ENCODE assay signal across 22 cellular contexts in the genomic region with DNA sequence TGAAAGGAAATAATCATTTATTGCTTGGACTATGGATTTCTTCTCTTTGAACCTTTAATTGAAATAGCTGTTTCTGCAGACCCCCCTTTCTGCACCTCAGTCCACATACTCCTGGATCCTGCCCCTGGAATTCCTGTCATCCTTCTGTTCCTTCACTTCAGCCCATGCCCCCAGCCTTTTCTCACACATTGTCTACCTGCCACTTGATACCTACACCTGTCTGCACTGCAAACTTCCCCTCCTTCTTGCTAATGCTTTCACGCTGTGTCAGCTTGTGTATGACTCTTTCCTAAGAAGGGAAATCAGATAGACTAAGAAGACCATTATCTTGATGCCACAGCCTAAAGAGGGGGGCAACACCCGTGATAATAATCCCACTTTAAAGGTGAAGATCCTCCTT.
DNase-seq lines count a peak whose midpoint lies in the region; ATAC-seq, FAIRE-seq and TF ChIP-seq lines count a peak whose summit lies in the region.
"Had no signal": no experiment of that assay in that cellular context is flagged by ENCODE, and none has a peak within 500 bp of the region (broad histone marks: within the 10 kb centered on the region; RNA-seq: fewer than 3 reads in every experiment).

No MANE protein-coding gene starts in this region.

- 10% methylated on average over 2 of the region's 2 CpGs for WGBS in K562 (ENCODE audit: insufficient coverage, low coverage, missing lambda C conversion rate)
- no CpG with 5 or more reads among the region's 2 CpGs for WGBS in mesendoderm (ENCODE audit: extremely low coverage, insufficient coverage, low lambda C conversion rate)

- no TSS peak for BruUV-seq in K562 (replicated peaks; lab: Mats Ljungman, UMichigan)

- no peak overlapping the region for H2BK5ac ChIP-seq in mesendoderm (ENCODE audit: low read length)

- no peak overlapping the region for H4K8ac ChIP-seq in mesendoderm (ENCODE audit: low read depth, low read length)

- peaks cover 5% of the 10 kb centered on the region; the same call in 2 of the 3 replicates for H3K4me1 Mint-ChIP-seq in GM23338
- H3K4me1 Mint-ChIP-seq: B cell had no signal

- POLR2A ChIA-PET in K562 (lab: Yijun Ruan, JAX), result interaction anchor here (1.1 kb wide), 1 partner anchor 80 kb away, joined by 3 read pairs; no protein-coding TSS in a partner anchor

- H3K4me1 ChIP-seq in GM23338 (ENCODE audit: insufficient read depth) (no peaks in the 10 kb centered on the region), K562 (replicated peaks in 1 of 2; ENCODE audit: control insufficient read depth in 2 of 2, insufficient read depth in 2 of 2, low read length in 2 of 2) (peaks cover 0 to 13% of the 10 kb centered on the region in 2 experiments; a peak in 3 of 5 replicates), mesendoderm (ENCODE audit: control insufficient read depth, low read depth, low read length) (no peaks in the 10 kb centered on the region)
- H3K4me1 ChIP-seq: BLaER1 treated with 17β-estradiol and CSF1 and Interleukin-3, amounts not matched to agents 10 nM and 100 nM had no signal

- H3K18ac ChIP-seq in mesendoderm (ENCODE audit: low read length), result no peak overlapping the region

- no peaks in the 10 kb centered on the region for H3K9me2 ChIP-seq in GM23338 (ENCODE audit: insufficient read depth)

- no peaks in the 10 kb centered on the region for H3K79me1 ChIP-seq in mesendoderm (ENCODE audit: low read length)

- no peaks in the 10 kb centered on the region for H3K79me2 ChIP-seq in GM23338 (replicated peaks; ENCODE audit: insufficient read depth)
- no peaks in the 10 kb centered on the region for H3K79me2 ChIP-seq in K562 (ENCODE audit: control insufficient read depth, insufficient read depth, low read length)
- H3K79me2 ChIP-seq in mesendoderm (ENCODE audit: control insufficient read depth, insufficient read depth, low read length), result no peaks in the 10 kb centered on the region

- H3K4me2 ChIP-seq in GM23338 (no peak overlapping the region), K562 (ENCODE audit: insufficient read depth, low read length) (no peak overlapping the region), mesendoderm (ENCODE audit: low read length) (no peak overlapping the region)
- H3K4me2 ChIP-seq: BLaER1 treated with 17β-estradiol and CSF1 and Interleukin-3, amounts not matched to agents 10 nM and 100 nM had no signal

- peak; percentile 61 for ATAC-seq in GM23338
- no peak for ATAC-seq in K562
- ATAC-seq in activated naive CD4-positive, alpha-beta T cell treated with anti-CD3 and anti-CD28 coated beads, Interleukin-2, amount 50 U/mL, for 72 hours, result no peak
- ATAC-seq: CD8-positive, alpha-beta T cell; HCT116; HepG2 had no signal

- peaks cover 3% of the 10 kb centered on the region for H3K27me3 Mint-ChIP-seq in GM23338 (ENCODE audit: insufficient read depth, low read depth, poor library complexity)

- no peak overlapping the region for H3K4me3 Mint-ChIP-seq in GM23338
- H3K4me3 Mint-ChIP-seq: B cell; CD8-positive, alpha-beta T cell; HFFc6; IgD-negative memory B cell had no signal

- FAIRE-seq in K562 (lab: Jason Lieb, UNC), result no peak
- FAIRE-seq: G401.6, GM12892, GM18507, HepG2, HTR-8/SVneo had no signal

- TF ChIP-seq RAD21 in K562 (CRISPR knock-in tag; conservative IDR thresholded peaks at IDR 0.05 in 1 of 2, IDR thresholded peaks at IDR 0.05 in 1 of 2), result no peak

- no peaks in the 10 kb centered on the region for H3K9me3 ChIP-seq in K562 (replicated peaks; ENCODE audit: control insufficient read depth, insufficient read depth, low read depth, low read length)
- H3K9me3 ChIP-seq: BLaER1 treated with 17β-estradiol and CSF1 and Interleukin-3, amounts not matched to agents 10 nM and 100 nM had no signal

- intact Hi-C loops in K562 (cut with micrococcal nuclease), result no loop called here

- no peak overlapping the region for H3K27ac Mint-ChIP-seq in GM23338
- no peak overlapping the region for H3K27ac Mint-ChIP-seq in activated naive CD4-positive, alpha-beta T cell treated with anti-CD3 and anti-CD28 coated beads, Interleukin-2, amount 50 U/mL, for 72 hours
- H3K27ac Mint-ChIP-seq: B cell; CD8-positive, alpha-beta T cell; HFFc6; IgD-negative memory B cell had no signal

- no peaks in the 10 kb centered on the region for H3K36me3 Mint-ChIP-seq in GM23338 (ENCODE audit: low read depth)
- no peaks in the 10 kb centered on the region for H3K36me3 Mint-ChIP-seq in activated naive CD4-positive, alpha-beta T cell treated with anti-CD3 and anti-CD28 coated beads, Interleukin-2, amount 50 U/mL, for 72 hours
- H3K36me3 Mint-ChIP-seq: CD8-positive, alpha-beta T cell; IgD-negative memory B cell had no signal

- H3K23ac ChIP-seq in mesendoderm (ENCODE audit: low read length), result no peak overlapping the region

- H4K5ac ChIP-seq in mesendoderm (ENCODE audit: low read length), result no peak overlapping the region

- H3K27me3 ChIP-seq in GM23338 (ENCODE audit: insufficient read depth) (no peaks in the 10 kb centered on the region), K562 (ENCODE audit: control insufficient read depth in 2 of 2, insufficient read depth in 2 of 2, low read length in 2 of 2) (no peaks in the 10 kb centered on the region), mesendoderm (ENCODE audit: insufficient read depth, low read length, poor library complexity) (no peaks in the 10 kb centered on the region)
- H3K27me3 ChIP-seq: BLaER1 treated with 17β-estradiol and CSF1 and Interleukin-3, amounts not matched to agents 10 nM and 100 nM had no signal

- H3K4me3 ChIP-seq in GM23338, result no peak overlapping the region
- H3K4me3 ChIP-seq in K562, result no peak overlapping the region
- H3K4me3 ChIP-seq in mesendoderm (ENCODE audit: low read length), result no peak overlapping the region
- H3K4me3 ChIP-seq: BLaER1 treated with 17β-estradiol and CSF1 and Interleukin-3, amounts not matched to agents 10 nM and 100 nM; GM23248 had no signal

- H3K9me3 Mint-ChIP-seq in GM23338, result no peaks in the 10 kb centered on the region
- H3K9me3 Mint-ChIP-seq in activated naive CD4-positive, alpha-beta T cell treated with anti-CD3 and anti-CD28 coated beads, Interleukin-2, amount 50 U/mL, for 72 hours, result no peaks in the 10 kb centered on the region
- H3K9me3 Mint-ChIP-seq: CD8-positive, alpha-beta T cell; HFFc6; IgD-negative memory B cell had no signal

- TF ChIP-seq POLR2A in K562 (conservative IDR thresholded peaks at IDR 0.05), result no peak

- H3K9ac ChIP-seq in K562 (ENCODE audit: insufficient read depth in 1 of 2, low read depth in 2 of 2, low read length in 2 of 2) (no peak overlapping the region), mesendoderm (ENCODE audit: low read length) (no peak overlapping the region)
- H3K9ac ChIP-seq: BLaER1 treated with 17β-estradiol and CSF1 and Interleukin-3, amounts not matched to agents 10 nM and 100 nM; GM23248 had no signal

- H3K27ac ChIP-seq in GM23338 (ENCODE audit: low read depth) (no peak overlapping the region), K562 (ENCODE audit: extremely low read depth, low read depth, low read length) (no peak overlapping the region), mesendoderm (ENCODE audit: low read depth, low read length) (no peak overlapping the region)
- H3K27ac ChIP-seq: BLaER1 treated with 17β-estradiol and CSF1 and Interleukin-3, amounts not matched to agents 10 nM and 100 nM; GM23248 had no signal

- H2AK5ac ChIP-seq in mesendoderm (ENCODE audit: low read length), result no peak overlapping the region

- H3F3A ChIP-seq in GM23338 (replicated peaks; ENCODE audit: low read depth), result no peaks in the 10 kb centered on the region

- CTCF ChIA-PET in K562 (lab: Yijun Ruan, JAX; ENCODE audit: low intra/inter-chr PET ratio), result no interaction called here

- TF ChIP-seq EP300 in K562 (IDR thresholded peaks at IDR 0.05; ENCODE audit: low read length), result no peak

- no peaks in the 10 kb centered on the region for H4K20me1 ChIP-seq in GM23338 (replicated peaks; ENCODE audit: insufficient read depth)
- no peaks in the 10 kb centered on the region for H4K20me1 ChIP-seq in K562 (replicated peaks; ENCODE audit: control insufficient read depth, insufficient read depth, low read length)
- H4K20me1 ChIP-seq: BLaER1 treated with 17β-estradiol and CSF1 and Interleukin-3, amounts not matched to agents 10 nM and 100 nM had no signal

- peak; percentile 22 for DNase-seq in GM23338 (ENCODE audit: low spot score)
- peak; percentile 10 for DNase-seq in NCI-H146 treated with DMSO at 0.1 percent for 48 hours (lab: John Stamatoyannopoulos, UW; ENCODE audit: unreplicated experiment)
- DNase-seq in K562 (ENCODE audit: extremely low read depth in 1 of 4, low spot score in 3 of 4), result no peak
- DNase-seq in mesendoderm, result peak; percentile 13
- DNase-seq in DMS53 (lab: John Stamatoyannopoulos, UW), result no peak
- DNase-seq in AG08396 (ENCODE audit: low spot score), result no peak
- no peak for DNase-seq in activated naive CD4-positive, alpha-beta T cell treated with anti-CD3 and anti-CD28 coated beads, Interleukin-2, amount 50 U/mL, for 72 hours (ENCODE audit: low spot score in 2 of 2)
- DNase-seq: 8988T; Calu3; CD8-positive, alpha-beta T cell; GM23248; H7; HFFc6 had no signal

- H2AFZ ChIP-seq in GM23338 (no peak overlapping the region; the same call in 1 of the 2 replicates), K562 (ENCODE audit: low read depth, low read length) (no peak overlapping the region)
- H2AFZ ChIP-seq: GM23248 had no signal

- no peaks in the 10 kb centered on the region for H3K9me1 ChIP-seq in K562 (ENCODE audit: control insufficient read depth, insufficient read depth, low read length)

- no peak overlapping the region for H3K56ac ChIP-seq in mesendoderm (ENCODE audit: low read length)

- in situ Hi-C loops in K562 (cut with MboI), result no loop called here

- H2BK15ac ChIP-seq in mesendoderm (replicated peaks; ENCODE audit: low read depth), result no peak overlapping the region

- TF ChIP-seq CTCF in GM23338 (conservative IDR thresholded peaks at IDR 0.05; ENCODE audit: low read depth in 2 of 2) (no peak), K562 (IDR thresholded peaks at IDR 0.05 in 2 of 3, conservative IDR thresholded peaks at IDR 0.05 in 1 of 3; ENCODE audit: insufficient read depth in 2 of 3, low read depth in 1 of 3, low read length in 3 of 3) (no peak)

- no peak overlapping the region for H2BK120ac ChIP-seq in mesendoderm (ENCODE audit: low read depth, low read length)

- no peak overlapping the region for H3K4ac ChIP-seq in mesendoderm (ENCODE audit: low read depth, low read length)

- H3K36me3 ChIP-seq in GM23338 (ENCODE audit: insufficient read depth) (no peaks in the 10 kb centered on the region), K562 (ENCODE audit: control insufficient read depth, insufficient read depth, low read length) (no peaks in the 10 kb centered on the region), mesendoderm (ENCODE audit: control insufficient read depth, insufficient read depth, low read length) (no peaks in the 10 kb centered on the region)
- H3K36me3 ChIP-seq: BLaER1 treated with 17β-estradiol and CSF1 and Interleukin-3, amounts not matched to agents 10 nM and 100 nM had no signal

TF ChIP-seq in GM23338, 12 proteins besides CTCF, POLR2A, EP300 and RAD21:
- TF ChIP-seq CREB1 (CRISPR knock-in tag; IDR thresholded peaks at IDR 0.05; ENCODE audit: low read depth), result no peak

Comparison
In these comparisons a context has a peak if more than half of its experiments do, and no peak if none do; other contexts are left out.
1. DNase-seq: peak in GM23338 (single experiment), NCI-H146 treated with DMSO at 0.1 percent for 48 hours (single experiment) and mesendoderm (single experiment); none in K562 (0 of 4), DMS53 (single experiment), AG08396 (single experiment) and activated naive CD4-positive, alpha-beta T cell treated with anti-CD3 and anti-CD28 coated beads, Interleukin-2, amount 50 U/mL, for 72 hours (0 of 2).